ENCODE assay signal across 8 cellular contexts in the genomic region with DNA sequence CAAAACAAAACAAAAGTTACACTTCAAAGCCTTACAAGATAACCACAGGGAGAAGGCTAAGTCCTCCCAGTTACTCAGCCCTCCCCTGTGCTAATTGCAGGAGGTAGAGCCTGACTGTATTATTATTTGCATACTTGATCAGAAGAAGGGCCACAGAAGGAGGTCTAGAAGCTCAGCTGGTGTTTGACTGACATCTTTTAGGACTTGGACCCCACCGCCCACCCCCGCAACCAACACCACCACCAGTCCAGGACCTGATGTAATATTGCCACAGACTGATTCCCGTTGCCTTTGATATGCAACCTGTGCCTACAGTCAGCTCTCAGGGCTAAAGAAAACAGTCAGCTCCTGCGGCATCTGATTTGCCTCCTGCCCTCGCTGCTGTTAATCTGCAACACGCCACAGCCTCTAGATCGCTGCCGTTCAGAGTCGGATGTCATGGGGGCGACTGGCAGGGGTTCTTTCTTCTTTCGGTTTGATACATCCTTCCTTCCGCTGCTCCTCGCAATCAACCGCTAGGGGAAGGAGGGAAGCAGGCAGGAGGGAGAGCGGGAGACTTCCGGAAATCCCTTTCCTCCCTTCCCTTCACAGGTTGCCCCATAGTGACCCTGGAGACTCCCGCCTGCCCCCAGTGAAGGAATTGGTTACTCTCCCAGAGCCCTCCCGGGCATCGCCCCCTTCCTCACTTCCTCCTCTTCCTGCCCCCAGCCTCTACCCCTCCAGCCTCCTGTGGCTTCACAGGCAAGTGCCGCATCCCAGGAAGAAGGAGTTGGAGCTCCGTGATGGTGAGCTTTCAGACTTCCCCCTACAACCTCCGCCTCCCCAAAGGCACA.
A peak's percentile ranks its signal among the peaks of the same experiment; 100 is the strongest.
DNase-seq lines count a peak whose midpoint lies in the region; ATAC-seq and TF ChIP-seq lines count a peak whose summit lies in the region.

No MANE protein-coding gene starts in this region.

- no peaks in the 10 kb centered on the region for H3K36me3 Mint-ChIP-seq in GM23338 (ENCODE audit: low read depth)
- H3K36me3 Mint-ChIP-seq in neural progenitor cell = no peaks in the 10 kb centered on the region

- H3K9me2 ChIP-seq in GM23338 (ENCODE audit: insufficient read depth) = no peaks in the 10 kb centered on the region

- no peak for TF ChIP-seq POLR2A in gastroesophageal sphincter (IDR thresholded peaks at IDR 0.05)

- peak; percentile 6 for DNase-seq in SKM-1 treated with dmso at 0.1 percent for 144 hours (lab: John Stamatoyannopoulos, UW; ENCODE audit: unreplicated experiment)
- no peak for DNase-seq in SKM-1 (lab: John Stamatoyannopoulos, UW; ENCODE audit: unreplicated experiment)
- DNase-seq in GM23338 (ENCODE audit: low spot score) = peak; percentile 94
- peak; percentile 32 for DNase-seq in LoVo (ENCODE audit: low spot score)
- DNase-seq in activated CD8-positive, alpha-beta memory T cell treated with anti-CD3 and anti-CD28 coated beads, Interleukin-2, amount 50 U/mL, for 48 hours = peak; percentile 48
- DNase-seq in neural progenitor cell (ENCODE audit: low spot score) = peak; percentile 83
- DNase-seq in NCI-H1092 treated with DMSO at 0.1 percent for 48 hours (lab: John Stamatoyannopoulos, UW) = no peak

- no peak overlapping the region for H3K9ac ChIP-seq in neural progenitor cell

- no peaks in the 10 kb centered on the region for H4K20me1 ChIP-seq in GM23338 (replicated peaks; ENCODE audit: insufficient read depth)
- H4K20me1 ChIP-seq in neural progenitor cell (ENCODE audit: low read depth) = no peaks in the 10 kb centered on the region

- peaks cover 36% of the 10 kb centered on the region for H3K4me1 ChIP-seq in GM23338 (ENCODE audit: insufficient read depth)
- H3K4me1 ChIP-seq in gastroesophageal sphincter = peaks cover 0 to 10% (median 0%) of the 10 kb centered on the region in 3 donors
- H3K4me1 ChIP-seq in neural progenitor cell = peaks cover 43% of the 10 kb centered on the region

- H3F3A ChIP-seq in GM23338 (replicated peaks; ENCODE audit: low read depth) (peaks cover 6% of the 10 kb centered on the region; the same call in 1 of the 2 replicates), neural progenitor cell (ENCODE audit: low read depth) (peaks cover 32% of the 10 kb centered on the region)

- peak overlapping the region; percentile 44 for H3K4me3 ChIP-seq in GM23338
- peak overlapping the region; percentile 35 to 44 for H3K4me3 ChIP-seq in gastroesophageal sphincter
- H3K4me3 ChIP-seq in neural progenitor cell = peak overlapping the region; percentile 33

- H3K27ac ChIP-seq in GM23338 (ENCODE audit: low read depth) (peak overlapping the region; percentile 86), gastroesophageal sphincter (no peak overlapping the region), neural progenitor cell (no peak overlapping the region)

- H3K4me1 Mint-ChIP-seq in GM23338 (peaks cover 65% of the 10 kb centered on the region), neural progenitor cell (peaks cover 74% of the 10 kb centered on the region)

- no peaks in the 10 kb centered on the region for H3K36me3 ChIP-seq in GM23338 (ENCODE audit: insufficient read depth)
- H3K36me3 ChIP-seq in gastroesophageal sphincter = no peaks in the 10 kb centered on the region
- no peaks in the 10 kb centered on the region for H3K36me3 ChIP-seq in neural progenitor cell

- peaks cover 20% of the 10 kb centered on the region for H3K27me3 Mint-ChIP-seq in GM23338 (ENCODE audit: insufficient read depth, low read depth, poor library complexity)
- H3K27me3 Mint-ChIP-seq in neural progenitor cell (ENCODE audit: insufficient read depth, low read depth) = peaks cover 2% of the 10 kb centered on the region

- no peaks in the 10 kb centered on the region; the same call in 2 of the 3 replicates for H3K9me3 Mint-ChIP-seq in GM23338
- no peaks in the 10 kb centered on the region for H3K9me3 Mint-ChIP-seq in neural progenitor cell

- peak; percentile 40 to 45; a peak in 3 of 4 replicates for TF ChIP-seq CTCF in GM23338 (conservative IDR thresholded peaks at IDR 0.05; ENCODE audit: low read depth in 2 of 2)
- peak in 3 of 4 experiments; percentile 19 to 39 (median 24) for TF ChIP-seq CTCF in gastroesophageal sphincter (IDR thresholded peaks at IDR 0.05)
- TF ChIP-seq CTCF in neural progenitor cell (IDR thresholded peaks at IDR 0.05) = peak; percentile 53

- H3K9me3 ChIP-seq in gastroesophageal sphincter = no peaks in the 10 kb centered on the region
- no peaks in the 10 kb centered on the region for H3K9me3 ChIP-seq in neural progenitor cell (ENCODE audit: low read depth)

- H2AFZ ChIP-seq in GM23338 (peak overlapping the region; percentile 57; the same call in 1 of the 2 replicates), neural progenitor cell (replicated peaks) (peak overlapping the region; percentile 93)

- peak overlapping the region; percentile 66 for H3K4me3 Mint-ChIP-seq in GM23338
- H3K4me3 Mint-ChIP-seq in neural progenitor cell = peak overlapping the region; percentile 86

- WGBS in gastroesophageal sphincter (ENCODE audit: low coverage in 1 of 2), 2 donors = 0 to 5% methylated on average over 4 to 11 of the region's 22 CpGs

- no peaks in the 10 kb centered on the region for H3K27me3 ChIP-seq in GM23338 (ENCODE audit: insufficient read depth)
- peaks cover 48% of the 10 kb centered on the region for H3K27me3 ChIP-seq in gastroesophageal sphincter
- H3K27me3 ChIP-seq in neural progenitor cell = no peaks in the 10 kb centered on the region

- H3K79me2 ChIP-seq in GM23338 (replicated peaks; ENCODE audit: insufficient read depth) = no peaks in the 10 kb centered on the region
- no peaks in the 10 kb centered on the region for H3K79me2 ChIP-seq in neural progenitor cell (ENCODE audit: low read depth)

- H3K4me2 ChIP-seq in GM23338 (peak overlapping the region; percentile 53), neural progenitor cell (peak overlapping the region; percentile 73)

- no peak for TF ChIP-seq EP300 in gastroesophageal sphincter (IDR thresholded peaks at IDR 0.05)

- ATAC-seq in GM23338 (peak; percentile 92), gastroesophageal sphincter (peak; percentile 43)

- H3K27ac Mint-ChIP-seq in GM23338 = peak overlapping the region; percentile 96
- H3K27ac Mint-ChIP-seq in neural progenitor cell = peak overlapping the region; percentile 97

TF ChIP-seq in GM23338, 12 proteins besides CTCF, POLR2A, EP300 and RAD21:
- TF ChIP-seq CREB1 (CRISPR knock-in tag; IDR thresholded peaks at IDR 0.05; ENCODE audit: low read depth) (peak; percentile 30), ZNF114 (CRISPR knock-in tag; IDR thresholded peaks at IDR 0.05) (no peak)
- TF ChIP-seq, protein P1, sequence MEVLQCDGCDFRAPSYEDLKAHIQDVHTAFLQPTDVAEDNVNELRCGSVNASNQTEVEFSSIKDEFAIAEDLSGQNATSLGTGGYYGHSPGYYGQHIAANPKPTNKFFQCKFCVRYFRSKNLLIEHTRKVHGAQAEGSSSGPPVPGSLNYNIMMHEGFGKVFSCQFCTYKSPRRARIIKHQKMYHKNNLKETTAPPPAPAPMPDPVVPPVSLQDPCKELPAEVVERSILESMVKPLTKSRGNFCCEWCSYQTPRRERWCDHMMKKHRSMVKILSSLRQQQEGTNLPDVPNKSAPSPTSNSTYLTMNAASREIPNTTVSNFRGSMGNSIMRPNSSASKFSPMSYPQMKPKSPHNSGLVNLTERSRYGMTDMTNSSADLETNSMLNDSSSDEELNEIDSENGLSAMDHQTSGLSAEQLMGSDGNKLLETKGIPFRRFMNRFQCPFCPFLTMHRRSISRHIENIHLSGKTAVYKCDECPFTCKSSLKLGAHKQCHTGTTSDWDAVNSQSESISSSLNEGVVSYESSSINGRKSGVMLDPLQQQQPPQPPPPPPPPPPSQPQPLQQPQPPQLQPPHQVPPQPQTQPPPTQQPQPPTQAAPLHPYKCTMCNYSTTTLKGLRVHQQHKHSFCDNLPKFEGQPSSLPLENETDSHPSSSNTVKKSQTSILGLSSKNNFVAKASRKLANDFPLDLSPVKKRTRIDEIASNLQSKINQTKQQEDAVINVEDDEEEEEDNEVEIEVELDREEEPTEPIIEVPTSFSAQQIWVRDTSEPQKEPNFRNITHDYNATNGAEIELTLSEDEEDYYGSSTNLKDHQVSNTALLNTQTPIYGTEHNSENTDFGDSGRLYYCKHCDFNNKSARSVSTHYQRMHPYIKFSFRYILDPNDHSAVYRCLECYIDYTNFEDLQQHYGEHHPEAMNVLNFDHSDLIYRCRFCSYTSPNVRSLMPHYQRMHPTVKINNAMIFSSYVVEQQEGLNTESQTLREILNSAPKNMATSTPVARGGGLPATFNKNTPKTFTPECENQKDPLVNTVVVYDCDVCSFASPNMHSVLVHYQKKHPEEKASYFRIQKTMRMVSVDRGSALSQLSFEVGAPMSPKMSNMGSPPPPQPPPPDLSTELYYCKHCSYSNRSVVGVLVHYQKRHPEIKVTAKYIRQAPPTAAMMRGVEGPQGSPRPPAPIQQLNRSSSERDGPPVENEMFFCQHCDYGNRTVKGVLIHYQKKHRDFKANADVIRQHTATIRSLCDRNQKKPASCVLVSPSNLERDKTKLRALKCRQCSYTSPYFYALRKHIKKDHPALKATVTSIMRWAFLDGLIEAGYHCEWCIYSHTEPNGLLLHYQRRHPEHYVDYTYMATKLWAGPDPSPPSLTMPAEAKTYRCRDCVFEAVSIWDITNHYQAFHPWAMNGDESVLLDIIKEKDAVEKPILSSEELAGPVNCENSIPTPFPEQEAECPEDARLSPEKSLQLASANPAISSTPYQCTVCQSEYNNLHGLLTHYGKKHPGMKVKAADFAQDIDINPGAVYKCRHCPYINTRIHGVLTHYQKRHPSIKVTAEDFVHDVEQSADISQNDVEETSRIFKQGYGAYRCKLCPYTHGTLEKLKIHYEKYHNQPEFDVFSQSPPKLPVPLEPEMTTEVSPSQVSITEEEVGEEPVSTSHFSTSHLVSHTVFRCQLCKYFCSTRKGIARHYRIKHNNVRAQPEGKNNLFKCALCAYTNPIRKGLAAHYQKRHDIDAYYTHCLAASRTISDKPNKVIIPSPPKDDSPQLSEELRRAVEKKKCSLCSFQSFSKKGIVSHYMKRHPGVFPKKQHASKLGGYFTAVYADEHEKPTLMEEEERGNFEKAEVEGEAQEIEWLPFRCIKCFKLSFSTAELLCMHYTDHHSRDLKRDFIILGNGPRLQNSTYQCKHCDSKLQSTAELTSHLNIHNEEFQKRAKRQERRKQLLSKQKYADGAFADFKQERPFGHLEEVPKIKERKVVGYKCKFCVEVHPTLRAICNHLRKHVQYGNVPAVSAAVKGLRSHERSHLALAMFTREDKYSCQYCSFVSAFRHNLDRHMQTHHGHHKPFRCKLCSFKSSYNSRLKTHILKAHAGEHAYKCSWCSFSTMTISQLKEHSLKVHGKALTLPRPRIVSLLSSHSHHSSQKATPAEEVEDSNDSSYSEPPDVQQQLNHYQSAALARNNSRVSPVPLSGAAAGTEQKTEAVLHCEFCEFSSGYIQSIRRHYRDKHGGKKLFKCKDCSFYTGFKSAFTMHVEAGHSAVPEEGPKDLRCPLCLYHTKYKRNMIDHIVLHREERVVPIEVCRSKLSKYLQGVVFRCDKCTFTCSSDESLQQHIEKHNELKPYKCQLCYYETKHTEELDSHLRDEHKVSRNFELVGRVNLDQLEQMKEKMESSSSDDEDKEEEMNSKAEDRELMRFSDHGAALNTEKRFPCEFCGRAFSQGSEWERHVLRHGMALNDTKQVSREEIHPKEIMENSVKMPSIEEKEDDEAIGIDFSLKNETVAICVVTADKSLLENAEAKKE (CRISPR knock-in tag; IDR thresholded peaks at IDR 0.05) = 0 out of 2 replicates have a peak, but pooled peaks have one; percentile 41

Comparison
In these comparisons a context has a peak if more than half of its experiments do, and no peak if none do; other contexts are left out.
1. DNase-seq: peak in SKM-1 treated with dmso at 0.1 percent for 144 hours (single experiment), GM23338 (single experiment), LoVo (single experiment), activated CD8-positive, alpha-beta memory T cell treated with anti-CD3 and anti-CD28 coated beads, Interleukin-2, amount 50 U/mL, for 48 hours (single experiment) and neural progenitor cell (single experiment); none in SKM-1 (single experiment) and NCI-H1092 treated with DMSO at 0.1 percent for 48 hours (single experiment).
2. Peak in every context shown above with its lines, with median percentiles within 50 percentile points of each other: H3K4me3 ChIP-seq and CTCF ChIP-seq.